In the genomic region with DNA sequence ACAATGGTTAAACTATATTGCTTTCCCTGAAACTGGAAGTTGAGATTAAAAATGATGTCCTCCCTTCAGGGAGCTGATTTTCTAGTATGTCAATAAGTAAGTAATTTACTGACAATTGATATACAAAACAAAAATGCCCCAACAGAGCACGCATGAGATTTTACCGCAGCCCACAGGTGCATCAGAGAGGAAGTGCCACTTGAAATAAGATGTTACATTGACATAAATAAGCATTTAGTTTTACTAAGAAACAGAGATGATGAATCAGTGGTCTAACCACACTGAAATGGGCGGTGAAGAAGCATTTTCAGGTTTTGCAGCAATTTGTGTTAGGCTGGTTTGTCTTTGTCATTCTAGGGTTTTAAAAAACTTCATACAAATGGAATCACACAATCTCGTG, we compare ENCODE assay signal across 8 cellular contexts. TPM values are rescaled to one million over a fixed set of nuclear protein-coding genes. Genes with fewer than 3 reads are reported as not detected.
DNase-seq lines count a peak whose midpoint lies in the region; ATAC-seq, FAIRE-seq and TF ChIP-seq lines count a peak whose summit lies in the region.

No MANE protein-coding gene starts in this region.

- intact Hi-C loops in PC-9 (cut with micrococcal nuclease; ENCODE audit: unreplicated experiment) (loop anchor here (1.0 to 2.0 kb wide), 3 partner anchors 20 to 93 kb away; no protein-coding TSS in a partner anchor), GM12878 (cut with micrococcal nuclease; ENCODE audit: unreplicated experiment) (loop anchor here (10.0 kb wide), 1 partner anchor 273 kb away; the partner anchor contains the start of gene CLEC12B)

- H3K4me1 Mint-ChIP-seq in mesothelial cell of epicardium: peaks cover 26% of the 10 kb centered on the region

- peak; percentile 48 for DNase-seq in GM13976 (ENCODE audit: low spot score)
- no peak for DNase-seq in PC-9
- peak; percentile 89 for DNase-seq in GM12878 (ENCODE audit: low read depth, low spot score)
- DNase-seq in glomerular visceral epithelial cell (ENCODE audit: extremely low spot score): no peak
- no peak for DNase-seq in epidermal melanocyte (ENCODE audit: insufficient read length, low spot score)
- no peak for DNase-seq in mesothelial cell of epicardium (ENCODE audit: low spot score in 2 of 2, unreplicated experiment in 2 of 2)

- WGBS in GM12878 (ENCODE audit: insufficient coverage, insufficient replicate concordance, low lambda C conversion rate, missing lambda C conversion rate): under 1% methylated on average over 4 of the region's 4 CpGs

- H3K79me2 ChIP-seq in PC-9 (ENCODE audit: low read depth) (no peaks in the 10 kb centered on the region), GM12878 (ENCODE audit: control insufficient read depth, insufficient read depth, low read length) (peaks cover 2% of the 10 kb centered on the region)

- POLR2A ChIA-PET in PC-9 (lab: Charles Lee; ENCODE audit: unreplicated experiment): no interaction called here
- POLR2A ChIA-PET in GM12878 (lab: Charles Lee): interaction anchor here (2.0 kb wide), 1 partner anchor 19 kb away, joined by 6 read pairs; the partner anchor contains the start of gene CD69

- H3K9me2 ChIP-seq in PC-9 (ENCODE audit: insufficient read depth): no peaks in the 10 kb centered on the region

- no peak overlapping the region for H3K27ac ChIP-seq in PC-9
- H3K27ac ChIP-seq in GM12878 (ENCODE audit: control insufficient read depth, insufficient read depth): peak overlapping the region; percentile 72

- no peaks in the 10 kb centered on the region for H4K20me1 ChIP-seq in PC-9 (ENCODE audit: insufficient read depth)
- no peaks in the 10 kb centered on the region for H4K20me1 ChIP-seq in GM12878 (ENCODE audit: control insufficient read depth, insufficient read depth)

- no peaks in the 10 kb centered on the region for H3K36me3 Mint-ChIP-seq in mesothelial cell of epicardium

- H3K36me3 ChIP-seq in PC-9 (ENCODE audit: low read depth) (no peaks in the 10 kb centered on the region), GM12878 (ENCODE audit: control insufficient read depth in 2 of 2, insufficient read depth in 2 of 2, low read length in 1 of 2) (no peaks in the 10 kb centered on the region)

- no peak overlapping the region for H3K4me3 Mint-ChIP-seq in mesothelial cell of epicardium

- H2AFZ ChIP-seq in PC-9 (0 out of 2 replicates have a peak overlapping the region, but pooled peaks have one; percentile 35), GM12878 (ENCODE audit: control insufficient read depth, low read depth, low read length) (no peak overlapping the region)

- peak; percentile 96 to 97 for TF ChIP-seq EP300 in GM12878 (IDR thresholded peaks at IDR 0.05; ENCODE audit: borderline replicate concordance in 1 of 2, control insufficient read depth in 1 of 2, low read depth in 2 of 2, low read length in 2 of 2)

- no peaks in the 10 kb centered on the region for H3K27me3 Mint-ChIP-seq in mesothelial cell of epicardium (ENCODE audit: low read depth)

- BruUV-seq in PC-9 (replicated peaks; lab: Mats Ljungman, UMichigan) (no TSS peak), GM12878 (replicated peaks; lab: Mats Ljungman, UMichigan) (no TSS peak)

- H3K27ac Mint-ChIP-seq in mesothelial cell of epicardium: no peak overlapping the region

- TF ChIP-seq RAD21 in GM12878 (IDR thresholded peaks at IDR 0.05; ENCODE audit: insufficient read depth, low read depth, low read length): no peak

- H3K4me1 ChIP-seq in PC-9 (replicated peaks; ENCODE audit: insufficient read depth) (peaks cover 27% of the 10 kb centered on the region), GM12878 (ENCODE audit: control insufficient read depth, insufficient read depth, low read length) (peaks cover 30% of the 10 kb centered on the region)

- TF ChIP-seq POLR2A in GM12878 (IDR thresholded peaks at IDR 0.05; ENCODE audit: low read depth, low read length): no peak

- CTCF ChIA-PET in PC-9 (lab: Charles Lee): interaction anchor here (1.2 to 2.3 kb wide), 3 partner anchors 9 to 107 kb away, joined by 4 to 11 read pairs (median 8); no protein-coding TSS in a partner anchor
- CTCF ChIA-PET in GM12878 (lab: Yijun Ruan, JAX): interaction anchor here (1.2 to 6.1 kb wide), 17 partner anchors 11 to 410 kb away, joined by 3 to 67 read pairs (median 8); no protein-coding TSS in a partner anchor

- RAD21 ChIA-PET in GM12878 (lab: Charles Lee; ENCODE audit: unreplicated experiment): interaction anchor here (1.1 to 2.7 kb wide), 9 partner anchors 10 to 68 kb away, joined by 3 to 27 read pairs (median 10); no protein-coding TSS in a partner anchor

- no peak overlapping the region for H3K4me3 ChIP-seq in PC-9
- H3K4me3 ChIP-seq in GM12878: peak overlapping the region; percentile 36; the same call in 1 of the 2 replicates

- H3F3A ChIP-seq in PC-9 (ENCODE audit: insufficient read depth, low read depth): no peaks in the 10 kb centered on the region

- H3K9ac ChIP-seq in GM12878 (ENCODE audit: control insufficient read depth, insufficient read depth, low read length): no peak overlapping the region

- FAIRE-seq in GM12878 (lab: Jason Lieb, UNC): peak; percentile 83

- H3K9me3 Mint-ChIP-seq in mesothelial cell of epicardium: no peaks in the 10 kb centered on the region

- H3K4me2 ChIP-seq in PC-9: no peak overlapping the region
- H3K4me2 ChIP-seq in GM12878 (ENCODE audit: control insufficient read depth, insufficient read depth): peak overlapping the region; percentile 41; the same call in 1 of the 2 replicates

- in situ Hi-C loops in GM13976 (cut with MboI; ENCODE audit: low sequenced_read_pairs, unreplicated experiment): loop anchor here (10.0 kb wide), 1 partner anchor 183 kb away; no protein-coding TSS in a partner anchor
- in situ Hi-C loops in GM12878 (cut with MboI): no loop called here

- SMC1A ChIA-PET in GM12878 (lab: Charles Lee; ENCODE audit: uncharacterized antibody, unreplicated experiment): interaction anchor here (0.7 to 22.8 kb wide), 12 partner anchors 9 to 410 kb away, joined by 3 to 814 read pairs (median 5); no protein-coding TSS in a partner anchor

- H3K9me3 ChIP-seq in PC-9 (ENCODE audit: insufficient read depth, low read depth) (no peaks in the 10 kb centered on the region), GM12878 (replicated peaks; ENCODE audit: control insufficient read depth, insufficient read depth, low read length) (no peaks in the 10 kb centered on the region)

- H3K27me3 ChIP-seq in PC-9 (ENCODE audit: insufficient read depth, low read depth): no peaks in the 10 kb centered on the region
- H3K27me3 ChIP-seq in GM12878 (replicated peaks in 1 of 2; ENCODE audit: control insufficient read depth in 2 of 2, insufficient read depth in 2 of 2, low read length in 1 of 2): no peaks in the 10 kb centered on the region

- peak; percentile 82 for ATAC-seq in HG02642 (IDR thresholded peaks at IDR 0.05; ENCODE audit: poor library complexity, unreplicated experiment)
- peak; percentile 82 for ATAC-seq in GM12878
- no peak for ATAC-seq in SK-N-SH treated with all-trans-retinoic acid at 6 μM for 48 hours

- TF ChIP-seq CTCF in GM13976 (IDR thresholded peaks at IDR 0.05; ENCODE audit: borderline replicate concordance, control extremely low read depth, extremely low read depth, insufficient read depth, missing control alignments): no peak
- TF ChIP-seq CTCF in PC-9 (conservative IDR thresholded peaks at IDR 0.05): no peak
- TF ChIP-seq CTCF in GM12878 (IDR thresholded peaks at IDR 0.05 in 2 of 3, conservative IDR thresholded peaks at IDR 0.05 in 1 of 3; ENCODE audit: control insufficient read depth in 2 of 3, extremely low read depth in 1 of 3, insufficient read depth in 1 of 3, low read depth in 3 of 3, low read length in 3 of 3): no peak
- TF ChIP-seq CTCF in mesothelial cell of epicardium (IDR thresholded peaks at IDR 0.05; ENCODE audit: unreplicated experiment): no peak

TF ChIP-seq in SK-N-SH treated with all-trans-retinoic acid at 6 μM for 48 hours, 23 proteins besides CTCF, POLR2A, EP300 and RAD21 (continues in another document):
- no peak for TF ChIP-seq OSR1 (CRISPR knock-in tag; IDR thresholded peaks at IDR 0.05)
- TF ChIP-seq ZFP3 (CRISPR knock-in tag; IDR thresholded peaks at IDR 0.05): no peak

RNA-seq across cellular contexts. Expression of gene CLECL1, which starts 8.8 kb away (rescaled TPM):
- total RNA-seq in PC-9 (2021) (not detected in 2 replicates), GM12878 (2014; rRNA removed) (25.0 and 25.9 TPM in 2 replicates), GM12878 (2014; rRNA removed; fragmentation: Illumina TruSeq; extraction: Trizol) (43.7 and 44.2 TPM in 2 replicates), GM12878 (2021) (29.0 and 33.6 TPM in 2 replicates), mesothelial cell of epicardium (not detected in 3 replicates)
- 0.92 and 0.98 TPM in 2 replicates for total RNA-seq in GM12878 (2013; cell fraction: nucleolus; rRNA removed)
- polyA plus RNA-seq in GM12878 (2011; ENCODE audit: low read depth): 95.5 TPM
- polyA plus RNA-seq in GM12878 (2011; rRNA removed) (4.6 and 7.9 TPM in 2 replicates), GM12878 (2014; fragmentation: Illumina TruSeq; extraction: Trizol) (48.6 and 53.9 TPM in 2 replicates), GM12878 (2014; fragmentation: Nextera tagmentation; extraction: Ambion mirVana) (10 to 100 TPM; 53.3 to 56.5 TPM), GM12878 (2014; rRNA removed) (35.7 and 37.8 TPM in 2 replicates), GM12878 (2016; fragmentation: Nextera tagmentation; extraction: Ambion mirVana) (10 to 100 TPM; 50.9 to 52.9 TPM)
- 1.9 and 2.1 TPM in 2 replicates for polyA plus RNA-seq in GM12878 (2011; cell fraction: cytosol; rRNA removed)
- 1.6 and 3.5 TPM in 2 replicates for polyA plus RNA-seq in GM12878 (2011; cell fraction: nucleus; rRNA removed)
- 87.0 and 87.9 TPM in 2 replicates for polyA plus RNA-seq in GM12878 (2012)
- 0.88 and 2.4 TPM in 2 replicates for polyA minus RNA-seq in GM12878 (2011; rRNA and poly(A)+ RNA removed)
- 2.4 TPM in 1 of 2 replicates, not detected in the other for polyA minus RNA-seq in GM12878 (2011; cell fraction: cytosol; rRNA and poly(A)+ RNA removed)
- polyA minus RNA-seq in GM12878 (2011; cell fraction: nucleus; rRNA and poly(A)+ RNA removed): 1.8 and 3.0 TPM in 2 replicates

RNA-seq across cellular contexts. Expression of gene CD69, which starts 19.0 kb away (rescaled TPM):
- not detected in 2 replicates for total RNA-seq in PC-9 (2021)
- total RNA-seq in GM12878 (2013; cell fraction: nucleolus; rRNA removed): 224 and 241 TPM in 2 replicates
- 15.0 and 23.3 TPM in 2 replicates for total RNA-seq in GM12878 (2014; rRNA removed)
- total RNA-seq in GM12878 (2014; rRNA removed; fragmentation: Illumina TruSeq; extraction: Trizol): 18.2 and 21.8 TPM in 2 replicates
- 10.8 and 12.4 TPM in 2 replicates for total RNA-seq in GM12878 (2021)
- 20.1 TPM for polyA plus RNA-seq in GM12878 (2011; ENCODE audit: low read depth)
- 156 and 338 TPM in 2 replicates for polyA plus RNA-seq in GM12878 (2011; rRNA removed)
- polyA plus RNA-seq in GM12878 (2011; cell fraction: cytosol; rRNA removed): 40.2 and 51.7 TPM in 2 replicates
- polyA plus RNA-seq in GM12878 (2011; cell fraction: nucleus; rRNA removed): 75.4 and 142 TPM in 2 replicates
- polyA plus RNA-seq in GM12878 (2012): 23.3 and 64.7 TPM in 2 replicates
- polyA plus RNA-seq in GM12878 (2014; fragmentation: Illumina TruSeq; extraction: Trizol): 10.3 and 22.3 TPM in 2 replicates
- 10 to 100 TPM; 32.9 to 55.7 TPM for polyA plus RNA-seq in GM12878 (2014; fragmentation: Nextera tagmentation; extraction: Ambion mirVana)
- 7.9 and 15.0 TPM in 2 replicates for polyA plus RNA-seq in GM12878 (2014; rRNA removed)
- 1 to 10 TPM; 7.3 to 8.0 TPM for polyA plus RNA-seq in GM12878 (2016; fragmentation: Nextera tagmentation; extraction: Ambion mirVana)
- 172 and 240 TPM in 2 replicates for polyA minus RNA-seq in GM12878 (2011; rRNA and poly(A)+ RNA removed)
- polyA minus RNA-seq in GM12878 (2011; cell fraction: cytosol; rRNA and poly(A)+ RNA removed): 37.4 and 42.2 TPM in 2 replicates
- 166 and 176 TPM in 2 replicates for polyA minus RNA-seq in GM12878 (2011; cell fraction: nucleus; rRNA and poly(A)+ RNA removed)
- 0.40 to 0.78 TPM (median 0.43 TPM) in 3 replicates for total RNA-seq in mesothelial cell of epicardium

Comparison
In these comparisons a context has a peak if more than half of its experiments do, and no peak if none do; other contexts are left out.
1. DNase-seq: peak in GM13976 (single experiment) and GM12878 (single experiment); none in PC-9 (0 of 2), glomerular visceral epithelial cell (single experiment), epidermal melanocyte (single experiment) and mesothelial cell of epicardium (0 of 2).